In genomic region chr4:163191999-163192398, GRCh38 we compare ENCODE assay signal across 13 cellular contexts. TPM values are rescaled to one million over a fixed set of nuclear protein-coding genes. Genes with fewer than 3 reads are reported as not detected.
A peak's percentile ranks its signal among the peaks of the same experiment; 100 is the strongest.
DNase-seq lines count a peak whose midpoint lies in the region; ATAC-seq, FAIRE-seq and TF ChIP-seq lines count a peak whose summit lies in the region.
"Had no signal": no experiment of that assay in that cellular context is flagged by ENCODE, and none has a peak within 500 bp of the region (broad histone marks: within the 10 kb centered on the region; RNA-seq: fewer than 3 reads in every experiment).

No MANE protein-coding gene starts in this region.

- no peak for FAIRE-seq in A549 (lab: Jason Lieb, UNC)
- FAIRE-seq: frontal cortex, HTR-8/SVneo had no signal

- H3K27me3 ChIP-seq in adrenal gland: no peaks in the 10 kb centered on the region
- H3K27me3 ChIP-seq: body of pancreas had no signal

- no peaks in the 10 kb centered on the region for H3K36me3 ChIP-seq in adrenal gland (replicated peaks in 1 of 2)

- 4% methylated on average over 3 of the region's 3 CpGs for WGBS in A549 (ENCODE audit: missing lambda C conversion rate)
- whole genome bisulfite sequencing in adrenal gland, 4 donors: 62 to 76% (median 66%) methylated on average over 3 of the region's 3 CpGs

- CTCF ChIA-PET in A549 (lab: Yijun Ruan, JAX): interaction anchor here (1.6 to 1.9 kb wide), 2 partner anchors 142 to 144 kb away, joined by 4 to 6 read pairs; no protein-coding TSS in a partner anchor

- TF ChIP-seq CTCF in A549 (IDR thresholded peaks at IDR 0.05) (0 out of 3 replicates have a peak, but pooled peaks have one; percentile 14), epithelial cell of esophagus (IDR thresholded peaks at IDR 0.05; ENCODE audit: insufficient read depth, low read depth, low read length, missing control alignments) (peak; percentile 25), adrenal gland (IDR thresholded peaks at IDR 0.05) (peak in 1 of 6 experiments; percentile 15)

- TF ChIP-seq RAD21 in A549 (conservative IDR thresholded peaks at IDR 0.05 in 1 of 2, IDR thresholded peaks at IDR 0.05 in 1 of 2): peak in 1 of 2 experiments; percentile 44; a peak in 2 of 5 replicates

- H3K9me3 ChIP-seq in A549 (peaks cover 2% of the 10 kb centered on the region; the same call in 2 of the 3 replicates), adrenal gland (replicated peaks in 1 of 3) (peaks cover 0 to 12% (median 6%) of the 10 kb centered on the region in 3 donors)

- POLR2A ChIA-PET in A549 (lab: Yijun Ruan, JAX): no interaction called here

- TF ChIP-seq EP300 in A549 (IDR thresholded peaks at IDR 0.05): no peak

- intact Hi-C loops in adrenal gland (cut with DNase I): no loop called here

- H3K4me1 ChIP-seq in A549: no peaks in the 10 kb centered on the region
- H3K4me1 ChIP-seq in adrenal gland (replicated peaks in 1 of 2): no peaks in the 10 kb centered on the region
- H3K4me1 ChIP-seq: body of pancreas had no signal

- DNase-seq in A549 (ENCODE audit: low read depth in 1 of 2, low spot score in 1 of 2) (peak in 1 of 2 experiments; percentile 3), GM03348 (ENCODE audit: low spot score) (peak; percentile 14), NCI-H69 (lab: John Stamatoyannopoulos, UW) (peak; percentile 8), epithelial cell of esophagus (ENCODE audit: low read depth) (peak; percentile 31), caudate nucleus (lab: John Stamatoyannopoulos, UW) (no peak), adrenal gland (no peak)
- DNase-seq: activated T-cell treated with anti-CD3 and anti-CD28 coated beads, Interleukin-2, amount 50 U/mL, for 1 hour; body of pancreas; NCI-H226 had no signal

- H3K4me2 ChIP-seq in A549: no peak overlapping the region

- TF ChIP-seq POLR2A in A549 (IDR thresholded peaks at IDR 0.05; ENCODE audit: low read length) (no peak), adrenal gland (IDR thresholded peaks at IDR 0.05) (no peak)

- H3K4me3 ChIP-seq in A549 (no peak overlapping the region), epithelial cell of esophagus (ENCODE audit: low read length) (no peak overlapping the region), adrenal gland (no peak overlapping the region)
- H3K4me3 ChIP-seq: body of pancreas had no signal

- ATAC-seq in A549 (0 out of 6 replicates have a peak, but pooled peaks of 1 of the 2 experiments have one; percentile 34), HG02970 (IDR thresholded peaks at IDR 0.05; ENCODE audit: low FRiP score, unreplicated experiment) (no peak), HG02870 (IDR thresholded peaks at IDR 0.05; ENCODE audit: unreplicated experiment) (no peak)
- ATAC-seq: body of pancreas had no signal

- H3K27ac ChIP-seq in A549: no peak overlapping the region
- H3K27ac ChIP-seq in caudate nucleus (ENCODE audit: low read depth, low read length): no peak overlapping the region
- H3K27ac ChIP-seq in adrenal gland: no peak overlapping the region
- H3K27ac ChIP-seq: body of pancreas had no signal

TF ChIP-seq in A549, 52 proteins besides CTCF, POLR2A, EP300 and RAD21:
- TF ChIP-seq CHD4 (IDR thresholded peaks at IDR 0.05; ENCODE audit: borderline replicate concordance): no peak
- TF ChIP-seq POLR2AphosphoS2 (conservative IDR thresholded peaks at IDR 0.05; ENCODE audit: low read length): no peak
- TF ChIP-seq RARB (CRISPR knock-in tag; IDR thresholded peaks at IDR 0.05): no peak
- no peak for TF ChIP-seq TFCP2L1 (CRISPR knock-in tag; IDR thresholded peaks at IDR 0.05)
- TF ChIP-seq NFE2L2 (conservative IDR thresholded peaks at IDR 0.05; ENCODE audit: low read length): no peak
- no peak for TF ChIP-seq NR3C1 (IDR thresholded peaks at IDR 0.05)
- no peak for TF ChIP-seq BHLHE40 (IDR thresholded peaks at IDR 0.05; ENCODE audit: low read depth, low read length)
- no peak for TF ChIP-seq JUNB (IDR thresholded peaks at IDR 0.05)
- no peak for TF ChIP-seq PHF8 (IDR thresholded peaks at IDR 0.05; ENCODE audit: borderline replicate concordance, low read depth)
- no peak for TF ChIP-seq HOXA7 (CRISPR knock-in tag; IDR thresholded peaks at IDR 0.05)

RNA-seq across cellular contexts. Expression of gene NAF1, which starts 25.3 kb away (rescaled TPM):
- polyA plus RNA-seq in A549 (2011; rRNA removed) (13.2 and 18.7 TPM in 2 replicates), A549 (2017; fragmentation: RNase III; extraction: RNeasy Plus Mini Kit Qiagen cat#74134 plus additional on column Dnase treatment) (13.0 to 13.7 TPM (median 13.6 TPM) in 3 replicates), adrenal gland (10 to 100 TPM in 1 of 3 donors, 1 to 10 TPM in 2; 2.9 to 16.9 (median 3.8) TPM)
- polyA plus RNA-seq in A549 (2012; cell fraction: cytosol; rRNA removed): 7.9 and 10.3 TPM in 2 replicates
- 8.5 and 9.5 TPM in 2 replicates for polyA plus RNA-seq in A549 (2012; cell fraction: nucleus; rRNA removed)
- 6.7 and 9.9 TPM in 2 replicates for polyA minus RNA-seq in A549 (2011; rRNA and poly(A)+ RNA removed)
- 10 to 100 TPM in 7 of 8 donors, 1 to 10 TPM in 1; 9.5 to 29.1 (median 19.7) TPM for total RNA-seq in adrenal gland

Comparison
In these comparisons a context has a peak if more than half of its experiments do, and no peak if none do; other contexts are left out.
1. DNase-seq: peak in GM03348 (single experiment), NCI-H69 (single experiment) and epithelial cell of esophagus (single experiment); none in caudate nucleus (0 of 61) and adrenal gland (0 of 7).